In the genomic region with DNA sequence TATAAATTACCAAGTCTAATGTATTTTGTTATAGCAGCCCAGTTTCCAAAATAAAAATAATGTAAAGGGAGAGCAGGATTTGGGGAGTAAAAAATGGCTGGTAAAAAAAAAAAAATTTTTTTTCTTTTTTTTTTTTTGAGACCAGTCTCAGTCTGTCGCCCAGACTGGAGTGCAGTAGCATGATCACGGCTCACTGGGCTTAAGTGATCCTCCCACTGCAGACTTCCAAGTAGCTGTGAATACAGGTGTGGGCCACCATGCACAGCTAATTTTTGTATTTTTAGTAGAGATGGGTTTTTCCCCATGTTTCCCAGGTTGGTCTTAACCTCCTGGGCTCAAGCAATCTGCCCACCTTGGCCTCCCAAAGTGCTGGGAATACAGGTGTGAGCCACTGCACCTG, we compare ENCODE assay signal across 18 cellular contexts. TPM values are rescaled to one million over a fixed set of nuclear protein-coding genes. Genes with fewer than 3 reads are reported as not detected.
DNase-seq lines count a peak whose midpoint lies in the region; ATAC-seq, FAIRE-seq and TF ChIP-seq lines count a peak whose summit lies in the region.
"Had no signal": no experiment of that assay in that cellular context is flagged by ENCODE, and none has a peak within 500 bp of the region (broad histone marks: within the 10 kb centered on the region; RNA-seq: fewer than 3 reads in every experiment).

No MANE protein-coding gene starts in this region.

- no peak for TF ChIP-seq CTCF in DOHH2 (IDR thresholded peaks at IDR 0.05; ENCODE audit: low read depth, low read length, poor library complexity, severe bottlenecking)
- no peak for TF ChIP-seq CTCF in OCI-LY7 (conservative IDR thresholded peaks at IDR 0.05; ENCODE audit: low read length)
- no peak for TF ChIP-seq CTCF in left ventricle myocardium inferior (IDR thresholded peaks at IDR 0.05; ENCODE audit: borderline replicate concordance)
- TF ChIP-seq CTCF in kidney (IDR thresholded peaks at IDR 0.05; ENCODE audit: borderline replicate concordance, extremely low read depth, insufficient read depth) = no peak

- H4K20me1 ChIP-seq in DOHH2 (ENCODE audit: control insufficient read depth, insufficient read depth, low read depth, low read length) = no peaks in the 10 kb centered on the region
- H4K20me1 ChIP-seq in OCI-LY7 (ENCODE audit: insufficient read depth, low read length) = no peaks in the 10 kb centered on the region
- H4K20me1 ChIP-seq: BLaER1 had no signal

- H3K4me3 ChIP-seq in DOHH2 (ENCODE audit: low read length) = peak overlapping the region; percentile 17
- H3K4me3 ChIP-seq in OCI-LY7 (ENCODE audit: low read depth, low read length, poor library complexity, severe bottlenecking) = no peak overlapping the region
- no peak overlapping the region for H3K4me3 ChIP-seq in left ventricle myocardium inferior
- H3K4me3 ChIP-seq in kidney (ENCODE audit: low read length in 2 of 2) = no peak overlapping the region
- H3K4me3 ChIP-seq: BLaER1, GM12878 had no signal

- peak overlapping the region; percentile 46; the same call in 1 of the 2 replicates for H2AFZ ChIP-seq in OCI-LY7 (ENCODE audit: low read length)

- H3K36me3 ChIP-seq in DOHH2 (ENCODE audit: control insufficient read depth, low read length) = peaks cover 6% of the 10 kb centered on the region
- no peaks in the 10 kb centered on the region for H3K36me3 ChIP-seq in OCI-LY7 (ENCODE audit: insufficient read depth, low read length)
- no peaks in the 10 kb centered on the region for H3K36me3 ChIP-seq in left ventricle myocardium inferior
- H3K36me3 ChIP-seq in kidney (ENCODE audit: control insufficient read depth in 1 of 2, insufficient read depth in 2 of 2, low read length in 2 of 2) = no peaks in the 10 kb centered on the region
- H3K36me3 ChIP-seq: BLaER1 had no signal

- no peaks in the 10 kb centered on the region for H3K9me3 ChIP-seq in DOHH2 (ENCODE audit: control insufficient read depth, insufficient read depth, low read length)
- no peaks in the 10 kb centered on the region for H3K9me3 ChIP-seq in OCI-LY7 (ENCODE audit: low read length)
- no peaks in the 10 kb centered on the region for H3K9me3 ChIP-seq in left ventricle myocardium inferior (replicated peaks)
- no peaks in the 10 kb centered on the region for H3K9me3 ChIP-seq in kidney (ENCODE audit: control insufficient read depth in 1 of 2, low read length in 2 of 2)
- H3K9me3 ChIP-seq: BLaER1 had no signal

- H3K4me1 Mint-ChIP-seq in stimulated activated naive B cell treated with anti-CD40 and anti-IgM and Interleukin-4, amounts not matched to agents 10 μg/mL and 1 μg/mL and 100 μg/mL, for 72 hours = peaks cover 10 to 14% of the 10 kb centered on the region in 2 donors

- CTCF ChIA-PET in OCI-LY7 (lab: Charles Lee; ENCODE audit: unreplicated experiment) = no interaction called here

- H3K9me2 ChIP-seq in DOHH2 (replicated peaks; ENCODE audit: control insufficient read depth, low read length) (no peaks in the 10 kb centered on the region), OCI-LY7 (ENCODE audit: insufficient read depth, low read length) (no peaks in the 10 kb centered on the region)

- H3K79me2 ChIP-seq in DOHH2 (ENCODE audit: control insufficient read depth, low read length) (peaks cover 20% of the 10 kb centered on the region), OCI-LY7 (ENCODE audit: insufficient read depth, low read depth, low read length) (peaks cover 13% of the 10 kb centered on the region; the same call in 1 of the 2 replicates)

- H3K9ac ChIP-seq in kidney (ENCODE audit: low read length in 2 of 2) = no peak overlapping the region
- H3K9ac ChIP-seq: BLaER1 had no signal

- no peak for FAIRE-seq in kidney (lab: Jason Lieb, UNC)
- FAIRE-seq: GM12878, H1 had no signal

- peaks cover 16% of the 10 kb centered on the region for H3F3A ChIP-seq in DOHH2 (ENCODE audit: control insufficient read depth, insufficient read depth)

- intact Hi-C loops in OCI-LY7 (cut with micrococcal nuclease; ENCODE audit: unreplicated experiment) = no loop called here
- intact Hi-C loops in left ventricle myocardium inferior (cut with micrococcal nuclease) = no loop called here
- intact Hi-C loops in kidney (cut with DNase I) = no loop called here

- no TSS peak for BruUV-seq in OCI-LY7 (replicated peaks; lab: Mats Ljungman, UMichigan)

- peak; percentile 60 for DNase-seq in OCI-LY7 (ENCODE audit: low spot score)
- no peak for DNase-seq in stimulated activated naive B cell treated with anti-CD40 and anti-IgM and Interleukin-4, amounts not matched to agents 10 μg/mL and 1 μg/mL and 100 μg/mL, for 72 hours
- no peak for DNase-seq in left ventricle myocardium inferior
- no peak for DNase-seq in NCI-H1436 treated with DMSO at 0.1 percent for 48 hours (lab: John Stamatoyannopoulos, UW)
- DNase-seq in kidney = no peak
- DNase-seq: 8988T; Calu3; CD4-positive, alpha-beta memory T cell; DMS79 treated with DMSO at 0.1 percent for 48 hours; EL; H9 had no signal

- H3K4me1 ChIP-seq in DOHH2 (ENCODE audit: control insufficient read depth, low read length) = peaks cover 56% of the 10 kb centered on the region
- H3K4me1 ChIP-seq in OCI-LY7 (ENCODE audit: insufficient read depth, low read length, poor library complexity, severe bottlenecking) = peaks cover 38% of the 10 kb centered on the region
- peaks cover 8% of the 10 kb centered on the region for H3K4me1 ChIP-seq in left ventricle myocardium inferior
- peaks cover 0 to 4% of the 10 kb centered on the region in 2 donors for H3K4me1 ChIP-seq in kidney (ENCODE audit: control insufficient read depth in 1 of 2, insufficient read depth in 1 of 2, low read depth in 1 of 2, low read length in 2 of 2)

- ATAC-seq in GM18868 (IDR thresholded peaks at IDR 0.05; ENCODE audit: unreplicated experiment) = peak; percentile 30
- ATAC-seq in stimulated activated naive B cell treated with anti-CD40 and anti-IgM and Interleukin-4, amounts not matched to agents 10 μg/mL and 1 μg/mL and 100 μg/mL, for 72 hours (replicated peaks) = peak; percentile 27 to 35
- ATAC-seq: GM12878 had no signal

- H3K27me3 ChIP-seq in DOHH2 (ENCODE audit: control insufficient read depth, low read length) (no peaks in the 10 kb centered on the region), left ventricle myocardium inferior (ENCODE audit: low read depth) (no peaks in the 10 kb centered on the region)
- H3K27me3 ChIP-seq: BLaER1 had no signal

- H3K4me3 Mint-ChIP-seq in stimulated activated naive B cell treated with anti-CD40 and anti-IgM and Interleukin-4, amounts not matched to agents 10 μg/mL and 1 μg/mL and 100 μg/mL, for 72 hours = no peak overlapping the region
- H3K4me3 Mint-ChIP-seq: CD14-positive monocyte; CD4-positive, alpha-beta memory T cell; H9 had no signal

- no peak overlapping the region for H3K27ac Mint-ChIP-seq in stimulated activated naive B cell treated with anti-CD40 and anti-IgM and Interleukin-4, amounts not matched to agents 10 μg/mL and 1 μg/mL and 100 μg/mL, for 72 hours
- H3K27ac Mint-ChIP-seq: CD14-positive monocyte; CD4-positive, alpha-beta memory T cell; H9 had no signal

- POLR2A ChIA-PET in OCI-LY7 (lab: Charles Lee) = interaction anchor here (0.7 kb wide), 1 partner anchor 12 kb away, joined by 3 read pairs; no protein-coding TSS in a partner anchor

- H3K36me3 Mint-ChIP-seq in stimulated activated naive B cell treated with anti-CD40 and anti-IgM and Interleukin-4, amounts not matched to agents 10 μg/mL and 1 μg/mL and 100 μg/mL, for 72 hours = peaks cover 8 to 15% of the 10 kb centered on the region in 2 donors

- peak overlapping the region; percentile 54 for H3K27ac ChIP-seq in DOHH2 (ENCODE audit: low read depth, low read length)
- H3K27ac ChIP-seq in OCI-LY7 (ENCODE audit: low read depth, low read length, poor library complexity, severe bottlenecking) = peak overlapping the region; percentile 64
- no peak overlapping the region for H3K27ac ChIP-seq in left ventricle myocardium inferior (replicated peaks)
- H3K27ac ChIP-seq in kidney (ENCODE audit: low read depth in 2 of 2, low read length in 2 of 2) = no peak overlapping the region
- H3K27ac ChIP-seq: BLaER1 had no signal

- no peaks in the 10 kb centered on the region for H3K27me3 Mint-ChIP-seq in stimulated activated naive B cell treated with anti-CD40 and anti-IgM and Interleukin-4, amounts not matched to agents 10 μg/mL and 1 μg/mL and 100 μg/mL, for 72 hours

- peak overlapping the region; percentile 34 for H3K4me2 ChIP-seq in DOHH2 (ENCODE audit: low read length)
- H3K4me2 ChIP-seq in OCI-LY7 (ENCODE audit: low read length) = peak overlapping the region; percentile 21
- H3K4me2 ChIP-seq: BLaER1 had no signal

- no peaks in the 10 kb centered on the region for H3K9me3 Mint-ChIP-seq in stimulated activated naive B cell treated with anti-CD40 and anti-IgM and Interleukin-4, amounts not matched to agents 10 μg/mL and 1 μg/mL and 100 μg/mL, for 72 hours
- H3K9me3 Mint-ChIP-seq: H9 had no signal

RNA-seq across cellular contexts. Expression of gene LSM8, which starts 4.8 kb away (rescaled TPM):
- total RNA-seq in OCI-LY7 (2014; rRNA removed; shearing (Covaris generic)) = 105 and 159 TPM in 2 replicates
- total RNA-seq in OCI-LY7 (2022) = 80.7 and 92.6 TPM in 2 replicates
- 16.6 TPM for total RNA-seq in left ventricle myocardium inferior
- total RNA-seq in kidney = 28.2 TPM
- 27.4 TPM for polyA plus RNA-seq in kidney (ENCODE audit: insufficient read depth, low read depth, low replicate concordance)

RNA-seq across cellular contexts. Expression of gene ANKRD7, which starts 45.3 kb away (rescaled TPM):
- 0.38 and 0.77 TPM in 2 replicates for total RNA-seq in OCI-LY7 (2014; rRNA removed; shearing (Covaris generic))
- total RNA-seq in OCI-LY7 (2022) = 1.4 and 2.3 TPM in 2 replicates
- 1.1 TPM for total RNA-seq in left ventricle myocardium inferior
- total RNA-seq in kidney = 3.0 TPM
- 1.3 TPM for polyA plus RNA-seq in kidney (ENCODE audit: insufficient read depth, low read depth, low replicate concordance)
- total RNA-seq: CD4-positive, alpha-beta memory T cell; H1; H9; HT-29 had no signal
- polyA plus RNA-seq: CD14-positive monocyte; CD4-positive, alpha-beta memory T cell; H1 had no signal

Comparison
In these comparisons a context has a peak if more than half of its experiments do, and no peak if none do; other contexts are left out.
1. H3K27ac ChIP-seq: peak in DOHH2 (single experiment) and OCI-LY7 (single experiment); none in left ventricle myocardium inferior (single experiment) and kidney (0 of 2).